Comparison of ENCODE assay signal across 17 cellular contexts in genomic region chr15:88630798-88631463, GRCh38. TPM values are rescaled to one million over a fixed set of nuclear protein-coding genes. Genes with fewer than 3 reads are reported as not detected.
DNase-seq lines count a peak whose midpoint lies in the region; ATAC-seq and TF ChIP-seq lines count a peak whose summit lies in the region.
"Had no signal": no experiment of that assay in that cellular context is flagged by ENCODE, and none has a peak within 500 bp of the region (broad histone marks: within the 10 kb centered on the region; RNA-seq: fewer than 3 reads in every experiment).

No MANE protein-coding gene starts in this region.

- no peaks in the 10 kb centered on the region for H3K9me3 Mint-ChIP-seq in activated CD4-positive, alpha-beta T cell treated with anti-CD3 and anti-CD28 coated beads, Interleukin-2, amount 10 ng/mL, durations not matched to agents 24 days and 14 days
- H3K9me3 Mint-ChIP-seq in activated B cell treated with CpG ODN at 0.5 μM for 24 hours, result no peaks in the 10 kb centered on the region

- H3K79me2 ChIP-seq in hepatocyte, result peaks cover 28% of the 10 kb centered on the region

- H3K4me3 Mint-ChIP-seq in activated CD4-positive, alpha-beta T cell treated with anti-CD3 and anti-CD28 coated beads, Interleukin-2, amount 10 ng/mL, durations not matched to agents 24 days and 14 days, result no peak overlapping the region
- no peak overlapping the region for H3K4me3 Mint-ChIP-seq in activated B cell treated with CpG ODN at 0.5 μM for 24 hours
- H3K4me3 Mint-ChIP-seq: brain had no signal

- CTCF ChIA-PET in activated B cell treated with CpG ODN at 0.5 μM for 24 hours (lab: Charles Lee), result interaction anchor here (1.7 kb wide), 1 partner anchor 9 kb away, joined by 3 read pairs; no protein-coding TSS in a partner anchor
- CTCF ChIA-PET in A673 (lab: Charles Lee), result no interaction called here

- H3K27me3 ChIP-seq in hepatocyte, result no peaks in the 10 kb centered on the region
- no peaks in the 10 kb centered on the region for H3K27me3 ChIP-seq in thymus (ENCODE audit: control insufficient read depth, insufficient read depth)
- H3K27me3 ChIP-seq in SJCRH30, result no peaks in the 10 kb centered on the region
- H3K27me3 ChIP-seq in A673 (replicated peaks; ENCODE audit: insufficient read depth, low read depth, low read length, poor library complexity), result no peaks in the 10 kb centered on the region

- no peaks in the 10 kb centered on the region for H3K9me2 ChIP-seq in hepatocyte (replicated peaks; ENCODE audit: insufficient read depth)

- DNase-seq in activated CD4-positive, alpha-beta T cell treated with anti-CD3 and anti-CD28 coated beads, Interleukin-2, amount 10 ng/mL, durations not matched to agents 24 days and 14 days, result no peak
- DNase-seq in activated CD4-positive, alpha-beta T cell treated with anti-CD3 and anti-CD28 coated beads for 4 hours, result no peak
- no peak for DNase-seq in activated B cell treated with CpG ODN at 0.5 μM for 24 hours
- DNase-seq in hepatocyte (ENCODE audit: low spot score), result no peak
- DNase-seq in NCI-H1694 treated with DMSO at 0.1 percent for 48 hours (lab: John Stamatoyannopoulos, UW), result no peak
- no peak for DNase-seq in SJCRH30
- no peak for DNase-seq in A673 (ENCODE audit: low spot score)
- DNase-seq: ACHN; GDM1; H7; nucleus accumbens; SIG-M5; stimulated activated CD4-positive, alpha-beta T cell treated with anti-CD3 and anti-CD28 coated beads, Interleukin-4, amount 100 ng/mL, for 1 hour; trophoblast cell had no signal

- peaks cover 24% of the 10 kb centered on the region for H4K20me1 ChIP-seq in hepatocyte (ENCODE audit: insufficient read depth, poor library complexity, severe bottlenecking)

- intact Hi-C loops in activated CD4-positive, alpha-beta T cell treated with anti-CD3 and anti-CD28 coated beads, Interleukin-2, amount 10 ng/mL, durations not matched to agents 24 days and 14 days (cut with micrococcal nuclease), result no loop called here
- intact Hi-C loops in activated B cell treated with CpG ODN at 0.5 μM for 24 hours (cut with micrococcal nuclease) (no loop called here), A673 (cut with micrococcal nuclease; ENCODE audit: unreplicated experiment) (no loop called here)

- H3K27ac Mint-ChIP-seq in activated CD4-positive, alpha-beta T cell treated with anti-CD3 and anti-CD28 coated beads, Interleukin-2, amount 10 ng/mL, durations not matched to agents 24 days and 14 days, result peak overlapping the region; percentile 87
- peak overlapping the region; percentile 73 for H3K27ac Mint-ChIP-seq in activated B cell treated with CpG ODN at 0.5 μM for 24 hours

- H3K9me3 ChIP-seq in hepatocyte (ENCODE audit: low read depth) (no peaks in the 10 kb centered on the region), thymus (ENCODE audit: control insufficient read depth) (no peaks in the 10 kb centered on the region), SJCRH30 (replicated peaks) (no peaks in the 10 kb centered on the region), A673 (ENCODE audit: low read depth, low read length, poor library complexity, severe bottlenecking) (no peaks in the 10 kb centered on the region)

- H2AFZ ChIP-seq in hepatocyte, result no peak overlapping the region

- no peak overlapping the region for H3K4me2 ChIP-seq in hepatocyte
- H3K4me2 ChIP-seq: KMS-11 had no signal

- peaks cover 68% of the 10 kb centered on the region for H3K36me3 Mint-ChIP-seq in activated CD4-positive, alpha-beta T cell treated with anti-CD3 and anti-CD28 coated beads, Interleukin-2, amount 10 ng/mL, durations not matched to agents 24 days and 14 days (ENCODE audit: low read depth)
- H3K36me3 Mint-ChIP-seq in activated B cell treated with CpG ODN at 0.5 μM for 24 hours (ENCODE audit: low read depth), result peaks cover 79% of the 10 kb centered on the region

- BruUV-seq in A673 (replicated peaks; lab: Mats Ljungman, UMichigan), result no TSS peak

- 90% methylated on average over 7 of the region's 7 CpGs for WGBS in hepatocyte (ENCODE audit: low lambda C conversion rate, missing lambda C conversion rate)
- 96% methylated on average over 7 of the region's 7 CpGs for WGBS in thymus

- POLR2A ChIA-PET in activated B cell treated with CpG ODN at 0.5 μM for 24 hours (lab: Charles Lee), result interaction anchor here (1.0 kb wide), 1 partner anchor 26 kb away, joined by 3 read pairs; no protein-coding TSS in a partner anchor
- POLR2A ChIA-PET in A673 (lab: Charles Lee; ENCODE audit: low non-redundant PET), result no interaction called here

- no peak overlapping the region for H3K4me3 ChIP-seq in hepatocyte
- H3K4me3 ChIP-seq in thymus (ENCODE audit: low read length), result no peak overlapping the region
- H3K4me3 ChIP-seq in SJCRH30, result no peak overlapping the region
- no peak overlapping the region for H3K4me3 ChIP-seq in A673 (ENCODE audit: low read depth, low read length, poor library complexity, severe bottlenecking)

- H3K27me3 Mint-ChIP-seq in activated CD4-positive, alpha-beta T cell treated with anti-CD3 and anti-CD28 coated beads, Interleukin-2, amount 10 ng/mL, durations not matched to agents 24 days and 14 days, result no peaks in the 10 kb centered on the region
- no peaks in the 10 kb centered on the region for H3K27me3 Mint-ChIP-seq in activated B cell treated with CpG ODN at 0.5 μM for 24 hours
- H3K27me3 Mint-ChIP-seq: brain had no signal

- TF ChIP-seq CTCF in activated B cell treated with CpG ODN at 0.5 μM for 24 hours (IDR thresholded peaks at IDR 0.05), result no peak
- TF ChIP-seq CTCF in hepatocyte (IDR thresholded peaks at IDR 0.05; ENCODE audit: poor library complexity), result no peak
- TF ChIP-seq CTCF in A673 (conservative IDR thresholded peaks at IDR 0.05; ENCODE audit: low read depth, low read length), result no peak

- no peaks in the 10 kb centered on the region for H3K36me3 ChIP-seq in hepatocyte (replicated peaks; ENCODE audit: insufficient read depth, low read depth)
- peaks cover 39% of the 10 kb centered on the region for H3K36me3 ChIP-seq in thymus (ENCODE audit: control insufficient read depth, insufficient read depth)
- peaks cover 71% of the 10 kb centered on the region for H3K36me3 ChIP-seq in SJCRH30
- peaks cover 65% of the 10 kb centered on the region for H3K36me3 ChIP-seq in A673 (ENCODE audit: insufficient read depth, low read length, poor library complexity, severe bottlenecking)

- peak overlapping the region; percentile 9 for H3K27ac ChIP-seq in hepatocyte
- H3K27ac ChIP-seq in thymus (ENCODE audit: low read depth), result peak overlapping the region; percentile 68
- H3K27ac ChIP-seq in SJCRH30, result no peak overlapping the region
- H3K27ac ChIP-seq in A673 (ENCODE audit: low read depth, low read length, poor library complexity, severe bottlenecking), result no peak overlapping the region
- H3K27ac ChIP-seq: KMS-11 had no signal

- H3K4me1 ChIP-seq in hepatocyte (ENCODE audit: insufficient read depth) (no peaks in the 10 kb centered on the region), thymus (ENCODE audit: control insufficient read depth, insufficient read depth, low read length) (peaks cover 71% of the 10 kb centered on the region), SJCRH30 (no peaks in the 10 kb centered on the region), A673 (ENCODE audit: insufficient read depth, low read length, poor library complexity, severe bottlenecking) (no peaks in the 10 kb centered on the region)

- no peak for ATAC-seq in activated B cell treated with CpG ODN at 0.5 μM for 24 hours (ENCODE audit: low read depth)

- H3K4me1 Mint-ChIP-seq in activated CD4-positive, alpha-beta T cell treated with anti-CD3 and anti-CD28 coated beads, Interleukin-2, amount 10 ng/mL, durations not matched to agents 24 days and 14 days, result peaks cover 66% of the 10 kb centered on the region
- H3K4me1 Mint-ChIP-seq in activated B cell treated with CpG ODN at 0.5 μM for 24 hours, result peaks cover 92% of the 10 kb centered on the region

RNA-seq across cellular contexts. Expression of gene ISG20, which starts 7.9 kb away (rescaled TPM):
- 33.9 and 35.5 TPM in 2 replicates for total RNA-seq in activated CD4-positive, alpha-beta T cell treated with anti-CD3 and anti-CD28 coated beads, Interleukin-2, amount 10 ng/mL, durations not matched to agents 24 days and 14 days
- total RNA-seq in activated B cell treated with CpG ODN at 0.5 μM for 24 hours, result 84.6 and 87.1 TPM in 2 replicates
- total RNA-seq in hepatocyte, result 3.8 and 13.3 TPM in 2 replicates
- 11.9 and 15.8 TPM in 2 replicates for polyA plus RNA-seq in hepatocyte
- 272 TPM for polyA plus RNA-seq in thymus
- 0.97 and 1.0 TPM in 2 replicates for total RNA-seq in SJCRH30 (2014; rRNA removed; shearing (Covaris generic))
- 1.8 and 3.3 TPM in 2 replicates for total RNA-seq in A673 (2021)

RNA-seq across cellular contexts. Expression of gene AEN, which starts 9.8 kb away (rescaled TPM):
- total RNA-seq in activated CD4-positive, alpha-beta T cell treated with anti-CD3 and anti-CD28 coated beads, Interleukin-2, amount 10 ng/mL, durations not matched to agents 24 days and 14 days, result 72.4 and 75.7 TPM in 2 replicates
- total RNA-seq in activated B cell treated with CpG ODN at 0.5 μM for 24 hours, result 40.1 and 41.9 TPM in 2 replicates
- 25.0 TPM in 2 replicates for total RNA-seq in hepatocyte
- 18.3 and 28.0 TPM in 2 replicates for polyA plus RNA-seq in hepatocyte
- polyA plus RNA-seq in thymus, result 14.1 TPM
- 71.1 and 76.5 TPM in 2 replicates for total RNA-seq in SJCRH30 (2014; rRNA removed; shearing (Covaris generic))
- 44.4 and 52.4 TPM in 2 replicates for total RNA-seq in A673 (2021)

Comparison
In these comparisons a context has a peak if more than half of its experiments do, and no peak if none do; other contexts are left out.
1. H3K27ac ChIP-seq: peak in hepatocyte (single experiment) and thymus (single experiment); none in SJCRH30 (single experiment) and A673 (single experiment).